21 cellular contexts compared by ENCODE assay signal in genomic region chr13:78606471-78607408, GRCh38. TPM values are rescaled to one million over a fixed set of nuclear protein-coding genes. Genes with fewer than 3 reads are reported as not detected.
DNase-seq lines count a peak whose midpoint lies in the region; ATAC-seq, FAIRE-seq and TF ChIP-seq lines count a peak whose summit lies in the region.
"Had no signal": no experiment of that assay in that cellular context is flagged by ENCODE, and none has a peak within 500 bp of the region (broad histone marks: within the 10 kb centered on the region; RNA-seq: fewer than 3 reads in every experiment).

No MANE protein-coding gene starts in this region.

- POLR2A ChIA-PET in endothelial cell of umbilical vein (lab: Charles Lee): no interaction called here

- H3K9ac ChIP-seq in HUES48 (ENCODE audit: low read depth, low read length): no peak overlapping the region
- no peak overlapping the region for H3K9ac ChIP-seq in endothelial cell of umbilical vein (replicated peaks; ENCODE audit: extremely low read depth, insufficient read depth, low read length)
- no peak overlapping the region for H3K9ac ChIP-seq in neural progenitor cell

- H3K4me1 ChIP-seq in HUES48 (ENCODE audit: control insufficient read depth, insufficient read depth, low read length): peaks cover 40% of the 10 kb centered on the region
- peaks cover 7% of the 10 kb centered on the region for H3K4me1 ChIP-seq in endothelial cell of umbilical vein (ENCODE audit: control insufficient read depth, extremely low read depth, insufficient read depth, low read length)
- H3K4me1 ChIP-seq in neural progenitor cell: peaks cover 28% of the 10 kb centered on the region

- no peaks in the 10 kb centered on the region for H3K36me3 ChIP-seq in HUES48 (ENCODE audit: control insufficient read depth, insufficient read depth, low read length)
- no peaks in the 10 kb centered on the region for H3K36me3 ChIP-seq in endothelial cell of umbilical vein (ENCODE audit: control insufficient read depth in 2 of 2, extremely low read depth in 1 of 2, insufficient read depth in 2 of 2, low read length in 2 of 2)
- H3K36me3 ChIP-seq in neural progenitor cell: no peaks in the 10 kb centered on the region
- H3K36me3 ChIP-seq: HAP-1, pancreas, upper lobe of right lung had no signal

- peaks cover 11% of the 10 kb centered on the region for H3F3A ChIP-seq in neural progenitor cell (ENCODE audit: low read depth)

- intact Hi-C loops in activated CD4-positive, alpha-beta T cell treated with anti-CD3 and anti-CD28 coated beads, Interleukin-2, amount 10 ng/mL, durations not matched to agents 24 days and 14 days (cut with micrococcal nuclease): no loop called here
- intact Hi-C loops in endothelial cell of umbilical vein (cut with micrococcal nuclease): loop anchor here (5.0 kb wide), 1 partner anchor 786 kb away; no protein-coding TSS in a partner anchor

- CTCF ChIA-PET in endothelial cell of umbilical vein (lab: Charles Lee): no interaction called here

- no peak overlapping the region for H2AFZ ChIP-seq in endothelial cell of umbilical vein (ENCODE audit: low read depth, low read length)
- H2AFZ ChIP-seq in neural progenitor cell (replicated peaks): no peak overlapping the region

- no peaks in the 10 kb centered on the region for H3K9me1 ChIP-seq in endothelial cell of umbilical vein (replicated peaks; ENCODE audit: control insufficient read depth, extremely low read depth, insufficient read depth, low read length)

- no peak for TF ChIP-seq POLR2A in endothelial cell of umbilical vein (IDR thresholded peaks at IDR 0.05; ENCODE audit: low read depth, low read length)

- H3K4me3 ChIP-seq in HUES48 (ENCODE audit: low read depth, low read length) (peak overlapping the region; percentile 61), endothelial cell of umbilical vein (replicated peaks in 1 of 3; ENCODE audit: insufficient read depth in 1 of 3, low read depth in 1 of 3, low read length in 3 of 3) (no peak overlapping the region), neural progenitor cell (peak overlapping the region; percentile 8)
- H3K4me3 ChIP-seq: GM12878, HAP-1, pancreas, skin epidermis, upper lobe of right lung had no signal

- no peaks in the 10 kb centered on the region for H3K9me3 ChIP-seq in HUES48 (ENCODE audit: control insufficient read depth, insufficient read depth, low read length)
- no peaks in the 10 kb centered on the region for H3K9me3 ChIP-seq in endothelial cell of umbilical vein (replicated peaks; ENCODE audit: control insufficient read depth, insufficient read depth, low read length)
- no peaks in the 10 kb centered on the region for H3K9me3 ChIP-seq in neural progenitor cell (ENCODE audit: low read depth)
- H3K9me3 ChIP-seq: HAP-1, pancreas, upper lobe of right lung had no signal

- no peak for FAIRE-seq in endothelial cell of umbilical vein (lab: Jason Lieb, UNC)
- FAIRE-seq: GM12878, HTR-8/SVneo, pancreas had no signal

- TF ChIP-seq CTCF in endothelial cell of umbilical vein (IDR thresholded peaks at IDR 0.05; ENCODE audit: extremely low read depth in 1 of 2, insufficient read depth in 1 of 2, low read depth in 1 of 2, low read length in 2 of 2) (no peak), neural progenitor cell (IDR thresholded peaks at IDR 0.05) (no peak)

- peak overlapping the region; percentile 25 for H3K27ac Mint-ChIP-seq in activated CD4-positive, alpha-beta T cell treated with anti-CD3 and anti-CD28 coated beads, Interleukin-2, amount 10 ng/mL, durations not matched to agents 24 days and 14 days
- no peak overlapping the region for H3K27ac Mint-ChIP-seq in neural progenitor cell
- H3K27ac Mint-ChIP-seq in effector memory CD8-positive, alpha-beta T cell: no peak overlapping the region

- H3K27me3 Mint-ChIP-seq in activated CD4-positive, alpha-beta T cell treated with anti-CD3 and anti-CD28 coated beads, Interleukin-2, amount 10 ng/mL, durations not matched to agents 24 days and 14 days: peaks cover 86% of the 10 kb centered on the region
- H3K27me3 Mint-ChIP-seq in neural progenitor cell (ENCODE audit: insufficient read depth, low read depth): peaks cover 88% of the 10 kb centered on the region
- H3K27me3 Mint-ChIP-seq in effector memory CD8-positive, alpha-beta T cell: peaks cover 78 to 91% of the 10 kb centered on the region in 2 donors

- H4K20me1 ChIP-seq in endothelial cell of umbilical vein (replicated peaks; ENCODE audit: control insufficient read depth, extremely low read depth, insufficient read depth, low read length) (no peaks in the 10 kb centered on the region), neural progenitor cell (ENCODE audit: low read depth) (peaks cover 86% of the 10 kb centered on the region)

- H3K9me3 Mint-ChIP-seq in activated CD4-positive, alpha-beta T cell treated with anti-CD3 and anti-CD28 coated beads, Interleukin-2, amount 10 ng/mL, durations not matched to agents 24 days and 14 days: no peaks in the 10 kb centered on the region
- H3K9me3 Mint-ChIP-seq in neural progenitor cell: peaks cover 9% of the 10 kb centered on the region
- no peaks in the 10 kb centered on the region for H3K9me3 Mint-ChIP-seq in effector memory CD8-positive, alpha-beta T cell
- H3K9me3 Mint-ChIP-seq: activated T-cell treated with anti-CD3 and anti-CD28 coated beads, Interleukin-2, amount 50 U/mL, for 4 hours had no signal

- H3K27ac ChIP-seq in HUES48 (ENCODE audit: low read depth, low read length): no peak overlapping the region
- H3K27ac ChIP-seq in endothelial cell of umbilical vein (ENCODE audit: insufficient read depth, low read depth, low read length): no peak overlapping the region
- H3K27ac ChIP-seq in neural progenitor cell: no peak overlapping the region
- H3K27ac ChIP-seq: pancreas, skin epidermis, upper lobe of right lung had no signal

- no peak overlapping the region for H3K4me3 Mint-ChIP-seq in activated CD4-positive, alpha-beta T cell treated with anti-CD3 and anti-CD28 coated beads, Interleukin-2, amount 10 ng/mL, durations not matched to agents 24 days and 14 days
- peak overlapping the region; percentile 27 for H3K4me3 Mint-ChIP-seq in neural progenitor cell
- H3K4me3 Mint-ChIP-seq in effector memory CD8-positive, alpha-beta T cell: peak overlapping the region in 1 of 2 donors; percentile 44
- H3K4me3 Mint-ChIP-seq: activated T-cell treated with anti-CD3 and anti-CD28 coated beads, Interleukin-2, amount 50 U/mL, for 4 hours had no signal

- BruUV-seq in endothelial cell of umbilical vein (replicated peaks; lab: Mats Ljungman, UMichigan): no TSS peak

- H3K4me2 ChIP-seq in endothelial cell of umbilical vein (ENCODE audit: insufficient read depth, low read length): no peak overlapping the region
- H3K4me2 ChIP-seq in neural progenitor cell: peak overlapping the region; percentile 65

- H3K36me3 Mint-ChIP-seq in activated CD4-positive, alpha-beta T cell treated with anti-CD3 and anti-CD28 coated beads, Interleukin-2, amount 10 ng/mL, durations not matched to agents 24 days and 14 days (ENCODE audit: low read depth): peaks cover 11% of the 10 kb centered on the region
- H3K36me3 Mint-ChIP-seq in neural progenitor cell: peaks cover 1% of the 10 kb centered on the region
- peaks cover 20% of the 10 kb centered on the region for H3K36me3 Mint-ChIP-seq in effector memory CD8-positive, alpha-beta T cell (ENCODE audit: insufficient read depth)

- H3K79me2 ChIP-seq in endothelial cell of umbilical vein (ENCODE audit: control insufficient read depth, insufficient read depth, low read length): no peaks in the 10 kb centered on the region
- H3K79me2 ChIP-seq in neural progenitor cell (ENCODE audit: low read depth): no peaks in the 10 kb centered on the region

- no peak for DNase-seq in activated CD4-positive, alpha-beta T cell treated with anti-CD3 and anti-CD28 coated beads, Interleukin-2, amount 10 ng/mL, durations not matched to agents 24 days and 14 days
- DNase-seq in activated CD4-positive, alpha-beta T cell treated with anti-CD3 and anti-CD28 coated beads, Interleukin-2, amount 50 U/mL, for 4 hours: no peak
- DNase-seq in endothelial cell of umbilical vein (ENCODE audit: low read depth, low spot score) (no peak), neural progenitor cell (ENCODE audit: low spot score) (peak; percentile 29), nucleus accumbens (lab: John Stamatoyannopoulos, UW) (no peak), medulla oblongata (ENCODE audit: extremely low spot score) (no peak)
- DNase-seq in effector memory CD8-positive, alpha-beta T cell: no peak
- DNase-seq: activated CD4-positive, alpha-beta T cell treated with anti-CD3 and anti-CD28 coated beads for 4 hours; activated T-cell treated with anti-CD3 and anti-CD28 coated beads, Interleukin-2, amount 50 U/mL, for 4 hours; cerebellar nuclear complex; mesenchymal stem cell; NCI-H2029 treated with DMSO at 0.1 percent for 48 hours; SHP77; upper lobe of right lung had no signal

- dilution Hi-C loops in endothelial cell of umbilical vein (cut with MboI; ENCODE audit: extremely low pct_ligation_motif_present, low sequenced_read_pairs): no loop called here

- ATAC-seq in effector memory CD8-positive, alpha-beta T cell (replicated peaks): no peak
- ATAC-seq: activated T-cell treated with anti-CD3 and anti-CD28 coated beads, Interleukin-2, amount 50 U/mL, for 4 hours; GM12878; pancreas had no signal

- H3K27me3 ChIP-seq in HUES48 (ENCODE audit: control insufficient read depth, insufficient read depth, low read length) (peaks cover 99% of the 10 kb centered on the region), endothelial cell of umbilical vein (ENCODE audit: control insufficient read depth in 2 of 2, insufficient read depth in 2 of 2, low read length in 2 of 2) (peaks cover 42 to 76% of the 10 kb centered on the region in 2 experiments), neural progenitor cell (peaks cover 98% of the 10 kb centered on the region)

- peaks cover 28% of the 10 kb centered on the region for H3K4me1 Mint-ChIP-seq in activated CD4-positive, alpha-beta T cell treated with anti-CD3 and anti-CD28 coated beads, Interleukin-2, amount 10 ng/mL, durations not matched to agents 24 days and 14 days
- H3K4me1 Mint-ChIP-seq in neural progenitor cell: peaks cover 34% of the 10 kb centered on the region
- peaks cover 37% of the 10 kb centered on the region in 2 donors for H3K4me1 Mint-ChIP-seq in effector memory CD8-positive, alpha-beta T cell (ENCODE audit: low read depth in 2 of 2)

RNA-seq across cellular contexts. Expression of gene POU4F1, which starts 3.4 kb away (rescaled TPM):
- 0.12 and 0.14 TPM in 2 replicates for total RNA-seq in activated CD4-positive, alpha-beta T cell treated with anti-CD3 and anti-CD28 coated beads, Interleukin-2, amount 10 ng/mL, durations not matched to agents 24 days and 14 days
- total RNA-seq in endothelial cell of umbilical vein (0.39 and 1.1 TPM in 2 replicates), neural progenitor cell (ENCODE audit: low replicate concordance) (1.6 and 2.0 TPM in 2 replicates)
- 0.27 and 0.30 TPM in 2 replicates for polyA plus RNA-seq in endothelial cell of umbilical vein
- 0.21 and 0.32 TPM in 2 replicates for polyA plus RNA-seq in endothelial cell of umbilical vein (2011; cell fraction: cytosol; rRNA removed)
- 2.9 and 3.4 TPM in 2 replicates for polyA plus RNA-seq in endothelial cell of umbilical vein (2011; cell fraction: nucleus; rRNA removed)
- polyA plus RNA-seq in endothelial cell of umbilical vein (2012): 0.08 and 0.52 TPM in 2 replicates
- 0.10 and 0.25 TPM in 2 replicates for polyA minus RNA-seq in endothelial cell of umbilical vein
- not detected for polyA minus RNA-seq in endothelial cell of umbilical vein (2011; cell fraction: cytosol; rRNA and poly(A)+ RNA removed)
- 0.53 TPM in 2 replicates for polyA minus RNA-seq in endothelial cell of umbilical vein (2011; cell fraction: nucleus; rRNA and poly(A)+ RNA removed)
- total RNA-seq: fibroblast of villous mesenchyme, upper lobe of right lung had no signal

RNA-seq across cellular contexts. Expression of gene OBI1, which starts 52.2 kb away (rescaled TPM):
- total RNA-seq in activated CD4-positive, alpha-beta T cell treated with anti-CD3 and anti-CD28 coated beads, Interleukin-2, amount 10 ng/mL, durations not matched to agents 24 days and 14 days: 21.4 and 22.6 TPM in 2 replicates
- 14.6 and 16.1 TPM in 2 replicates for total RNA-seq in endothelial cell of umbilical vein
- polyA plus RNA-seq in endothelial cell of umbilical vein: 3.6 and 5.0 TPM in 2 replicates
- polyA plus RNA-seq in endothelial cell of umbilical vein (2011; cell fraction: cytosol; rRNA removed): 6.2 and 6.6 TPM in 2 replicates
- polyA plus RNA-seq in endothelial cell of umbilical vein (2011; cell fraction: nucleus; rRNA removed): 6.5 and 9.0 TPM in 2 replicates
- polyA plus RNA-seq in endothelial cell of umbilical vein (2012): 9.3 and 12.3 TPM in 2 replicates
- polyA minus RNA-seq in endothelial cell of umbilical vein: 16.3 and 16.9 TPM in 2 replicates
- polyA minus RNA-seq in endothelial cell of umbilical vein (2011; cell fraction: cytosol; rRNA and poly(A)+ RNA removed): 10.0 TPM
- 8.7 and 12.3 TPM in 2 replicates for polyA minus RNA-seq in endothelial cell of umbilical vein (2011; cell fraction: nucleus; rRNA and poly(A)+ RNA removed)
- 22.2 and 36.9 TPM in 2 replicates for total RNA-seq in neural progenitor cell (ENCODE audit: low replicate concordance)

Comparison
In these comparisons a context has a peak if more than half of its experiments do, and no peak if none do; other contexts are left out.
1. H3K4me3 ChIP-seq: peak in HUES48 (single experiment) and neural progenitor cell (single experiment); none in endothelial cell of umbilical vein (0 of 3).